In the genomic region with DNA sequence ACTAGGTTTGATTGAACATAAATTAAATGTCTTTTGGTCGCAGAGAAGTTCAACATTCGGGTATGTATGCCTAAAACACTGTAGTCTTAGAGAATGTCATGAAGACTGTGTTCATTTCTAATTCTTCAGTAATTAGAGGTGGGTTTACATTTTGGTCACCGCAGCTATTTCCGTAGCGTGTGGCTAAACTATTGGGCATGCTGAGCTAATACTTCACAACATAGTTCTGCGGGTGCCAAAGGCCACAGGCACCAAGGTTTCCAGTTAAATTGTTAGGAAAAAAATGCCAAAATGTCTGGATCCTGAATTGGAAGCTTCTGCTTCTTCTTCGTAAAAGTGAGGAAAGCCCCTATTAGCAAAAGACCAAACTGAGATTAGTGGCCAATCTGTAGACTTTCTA, we compare ENCODE assay signal across 16 cellular contexts. TPM values are rescaled to one million over a fixed set of nuclear protein-coding genes. Genes with fewer than 3 reads are reported as not detected.
"Had no signal": no experiment of that assay in that cellular context is flagged by ENCODE, and none has a peak within 500 bp of the region (broad histone marks: within the 10 kb centered on the region; RNA-seq: fewer than 3 reads in every experiment).

No MANE protein-coding gene starts in this region.

- H3K27ac ChIP-seq: cardiac muscle cell, hepatocyte, left lung, tibial artery had no signal

- H3K36me3 ChIP-seq: cardiac muscle cell, left lung, tibial artery had no signal

- ATAC-seq: activated T-helper 17 cell treated with anti-CD3 and anti-CD28 coated beads, Interleukin-2, amount 50 U/mL, for 72 hours; natural killer cell treated with Interleukin-12 subunit alpha and Interleukin-12 subunit beta and Interleukin-15 and Interleukin-18, amount 100 ng/mL, for 72 hours; stimulated activated naive B cell treated with anti-CD40 and anti-IgM and Interleukin-4, amounts not matched to agents 10 μg/mL and 1 μg/mL and 100 μg/mL, for 72 hours had no signal

- H3K79me2 ChIP-seq: hepatocyte had no signal

- H3K27ac Mint-ChIP-seq: activated T-helper 17 cell treated with anti-CD3 and anti-CD28 coated beads, Interleukin-2, amount 50 U/mL, for 72 hours; natural killer cell treated with Interleukin-12 subunit alpha and Interleukin-12 subunit beta and Interleukin-15 and Interleukin-18, amount 100 ng/mL, for 72 hours; stimulated activated naive B cell treated with anti-CD40 and anti-IgM and Interleukin-4, amounts not matched to agents 10 μg/mL and 1 μg/mL and 100 μg/mL, for 72 hours had no signal

- H3K4me3 ChIP-seq: cardiac muscle cell, hepatocyte, left lung, mucosa of descending colon, tibial artery had no signal

- H3K4me1 ChIP-seq: left lung had no signal

- H3K9me3 ChIP-seq: left lung, mucosa of descending colon, tibial artery had no signal

- H3K4me3 Mint-ChIP-seq: activated T-helper 17 cell treated with anti-CD3 and anti-CD28 coated beads, Interleukin-2, amount 50 U/mL, for 72 hours; natural killer cell treated with Interleukin-12 subunit alpha and Interleukin-12 subunit beta and Interleukin-15 and Interleukin-18, amount 100 ng/mL, for 72 hours; stimulated activated naive B cell treated with anti-CD40 and anti-IgM and Interleukin-4, amounts not matched to agents 10 μg/mL and 1 μg/mL and 100 μg/mL, for 72 hours had no signal

- H3K9me3 Mint-ChIP-seq: activated T-helper 17 cell treated with anti-CD3 and anti-CD28 coated beads, Interleukin-2, amount 50 U/mL, for 72 hours; natural killer cell treated with Interleukin-12 subunit alpha and Interleukin-12 subunit beta and Interleukin-15 and Interleukin-18, amount 100 ng/mL, for 72 hours; stimulated activated naive B cell treated with anti-CD40 and anti-IgM and Interleukin-4, amounts not matched to agents 10 μg/mL and 1 μg/mL and 100 μg/mL, for 72 hours had no signal

- H3K27me3 ChIP-seq: cardiac muscle cell, hepatocyte, left lung, tibial artery had no signal

- H3K36me3 Mint-ChIP-seq: natural killer cell treated with Interleukin-12 subunit alpha and Interleukin-12 subunit beta and Interleukin-15 and Interleukin-18, amount 100 ng/mL, for 72 hours; stimulated activated naive B cell treated with anti-CD40 and anti-IgM and Interleukin-4, amounts not matched to agents 10 μg/mL and 1 μg/mL and 100 μg/mL, for 72 hours had no signal

- DNase-seq: activated CD4-positive, CD25-positive, alpha-beta regulatory T cell treated with anti-CD3 and anti-CD28 coated beads, Interleukin-2, amount 50 U/mL, for 72 hours; activated naive CD4-positive, alpha-beta T cell treated with anti-CD3 and anti-CD28 coated beads, Interleukin-2, amount 50 U/mL, for 16 hours; left lung; stimulated activated CD4-positive, alpha-beta T cell treated with anti-CD3 and anti-CD28 coated beads, Interleukin-4, amount 100 ng/mL, for 1 hour; T1000; tibial artery had no signal

- H3K27me3 Mint-ChIP-seq: activated T-helper 17 cell treated with anti-CD3 and anti-CD28 coated beads, Interleukin-2, amount 50 U/mL, for 72 hours; stimulated activated naive B cell treated with anti-CD40 and anti-IgM and Interleukin-4, amounts not matched to agents 10 μg/mL and 1 μg/mL and 100 μg/mL, for 72 hours had no signal

- H2AFZ ChIP-seq: hepatocyte had no signal

- H3K4me2 ChIP-seq: hepatocyte had no signal

- H3K4me1 Mint-ChIP-seq: activated T-helper 17 cell treated with anti-CD3 and anti-CD28 coated beads, Interleukin-2, amount 50 U/mL, for 72 hours; stimulated activated naive B cell treated with anti-CD40 and anti-IgM and Interleukin-4, amounts not matched to agents 10 μg/mL and 1 μg/mL and 100 μg/mL, for 72 hours had no signal

- FAIRE-seq: urothelium cell line had no signal

RNA-seq across cellular contexts. Expression of a gene that starts 25.1 kb away (rescaled TPM):
- total RNA-seq: activated T-helper 17 cell treated with anti-CD3 and anti-CD28 coated beads, Interleukin-2, amount 50 U/mL, for 72 hours; cardiac muscle cell; dermis microvascular lymphatic vessel endothelial cell; natural killer cell treated with Interleukin-12 subunit alpha and Interleukin-12 subunit beta and Interleukin-15 and Interleukin-18, amount 100 ng/mL, for 72 hours; skeletal muscle tissue; subcutaneous adipose tissue had no signal
- polyA plus RNA-seq: cardiac muscle cell had no signal
